ENCODE assay signal across 27 cellular contexts in the genomic region with DNA sequence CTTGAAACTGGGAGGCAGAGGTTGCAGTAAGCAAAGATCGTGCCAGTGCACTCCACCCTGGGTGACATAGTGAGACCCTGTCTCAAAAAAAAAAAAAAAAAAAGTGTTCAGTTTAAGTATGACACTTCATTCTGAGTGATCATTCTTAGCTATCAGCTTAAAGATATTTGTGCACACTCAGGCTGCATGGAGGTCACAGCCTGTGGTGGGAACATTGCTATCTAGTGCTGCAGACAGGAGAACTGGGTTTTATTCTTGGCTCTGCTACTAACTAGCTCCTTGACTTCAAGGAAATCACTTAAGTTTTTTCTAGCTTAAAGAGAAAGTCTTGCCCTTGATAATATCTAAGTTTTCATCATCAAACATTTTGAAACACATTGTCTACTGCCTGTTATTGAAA.
"Had no signal": no experiment of that assay in that cellular context is flagged by ENCODE, and none has a peak within 500 bp of the region (broad histone marks: within the 10 kb centered on the region; RNA-seq: fewer than 3 reads in every experiment).

No MANE protein-coding gene starts in this region.

- H3K27ac ChIP-seq: stomach, suprapubic skin, testis, thoracic aorta, thyroid gland, tibial artery, tibial nerve, transverse colon, upper lobe of left lung, upper lobe of right lung, uterus, vagina had no signal

- H3K9me3 ChIP-seq: stomach, suprapubic skin, testis, thoracic aorta, thyroid gland, tibial artery, tibial nerve, transverse colon, upper lobe of left lung, upper lobe of right lung, uterus, vagina had no signal

- H3K36me3 Mint-ChIP-seq: stimulated activated effector memory CD8-positive, alpha-beta T cell treated with anti-CD3 and anti-CD28 coated beads, Interleukin-12 subunit alpha, Interleukin-12 subunit beta, amount 100 ng/mL, for 72 hours; stimulated activated memory B cell treated with anti-CD40 and anti-IgM and Interleukin-4, amounts not matched to agents 10 μg/mL and 1 μg/mL and 100 μg/mL, for 72 hours; stimulated activated naive B cell treated with anti-CD40 and anti-IgM and Interleukin-4, amounts not matched to agents 10 μg/mL and 1 μg/mL and 100 μg/mL, for 72 hours; type B pancreatic cell had no signal

- H3K27me3 ChIP-seq: stomach, suprapubic skin, testis, thyroid gland, tibial artery, tibial nerve, transverse colon, upper lobe of left lung, upper lobe of right lung, uterus, vagina had no signal

- H3K4me1 ChIP-seq: stomach, suprapubic skin, testis, thyroid gland, tibial artery, tibial nerve, transverse colon, upper lobe of left lung, upper lobe of right lung, uterus, vagina had no signal

- H3K27me3 Mint-ChIP-seq: stimulated activated memory B cell treated with anti-CD40 and anti-IgM and Interleukin-4, amounts not matched to agents 10 μg/mL and 1 μg/mL and 100 μg/mL, for 72 hours; stimulated activated naive B cell treated with anti-CD40 and anti-IgM and Interleukin-4, amounts not matched to agents 10 μg/mL and 1 μg/mL and 100 μg/mL, for 72 hours; stimulated activated naive CD8-positive, alpha-beta T cell treated with anti-CD3 and anti-CD28 coated beads, Interleukin-15, amount 100 ng/mL, for 72 hours; stimulated activated naive CD8-positive, alpha-beta T cell treated with anti-CD3 and anti-CD28 coated beads, Interleukin-15, Interleukin-2, amounts not matched to agents 100 ng/mL and 50 ng/mL, for 24 hours; type B pancreatic cell had no signal

- H3K4me1 Mint-ChIP-seq: stimulated activated effector memory CD8-positive, alpha-beta T cell treated with anti-CD3 and anti-CD28 coated beads, Interleukin-12 subunit alpha, Interleukin-12 subunit beta, amount 100 ng/mL, for 72 hours; stimulated activated memory B cell treated with anti-CD40 and anti-IgM and Interleukin-4, amounts not matched to agents 10 μg/mL and 1 μg/mL and 100 μg/mL, for 72 hours; stimulated activated naive B cell treated with anti-CD40 and anti-IgM and Interleukin-4, amounts not matched to agents 10 μg/mL and 1 μg/mL and 100 μg/mL, for 72 hours; stimulated activated naive CD8-positive, alpha-beta T cell treated with anti-CD3 and anti-CD28 coated beads, Interleukin-15, amount 100 ng/mL, for 72 hours had no signal

- H3K4me3 Mint-ChIP-seq: stimulated activated effector memory CD8-positive, alpha-beta T cell treated with anti-CD3 and anti-CD28 coated beads, Interleukin-12 subunit alpha, Interleukin-12 subunit beta, amount 100 ng/mL, for 72 hours; stimulated activated memory B cell treated with anti-CD40 and anti-IgM and Interleukin-4, amounts not matched to agents 10 μg/mL and 1 μg/mL and 100 μg/mL, for 72 hours; stimulated activated naive B cell treated with anti-CD40 and anti-IgM and Interleukin-4, amounts not matched to agents 10 μg/mL and 1 μg/mL and 100 μg/mL, for 72 hours; stimulated activated naive CD8-positive, alpha-beta T cell treated with anti-CD3 and anti-CD28 coated beads, Interleukin-15, amount 100 ng/mL, for 72 hours; stimulated activated naive CD8-positive, alpha-beta T cell treated with anti-CD3 and anti-CD28 coated beads, Interleukin-15, Interleukin-2, amounts not matched to agents 100 ng/mL and 50 ng/mL, for 24 hours; type B pancreatic cell had no signal

- H3K36me3 ChIP-seq: stomach, suprapubic skin, thoracic aorta, thyroid gland, tibial artery, tibial nerve, transverse colon, upper lobe of left lung, upper lobe of right lung, uterus, vagina had no signal

- H3K4me3 ChIP-seq: stomach, suprapubic skin, testis, thoracic aorta, thyroid gland, tibial artery, tibial nerve, transverse colon, upper lobe of left lung, upper lobe of right lung, uterus, vagina had no signal

- H3K27ac Mint-ChIP-seq: stimulated activated effector memory CD8-positive, alpha-beta T cell treated with anti-CD3 and anti-CD28 coated beads, Interleukin-12 subunit alpha, Interleukin-12 subunit beta, amount 100 ng/mL, for 72 hours; stimulated activated memory B cell treated with anti-CD40 and anti-IgM and Interleukin-4, amounts not matched to agents 10 μg/mL and 1 μg/mL and 100 μg/mL, for 72 hours; stimulated activated naive B cell treated with anti-CD40 and anti-IgM and Interleukin-4, amounts not matched to agents 10 μg/mL and 1 μg/mL and 100 μg/mL, for 72 hours; stimulated activated naive CD8-positive, alpha-beta T cell treated with anti-CD3 and anti-CD28 coated beads, Interleukin-15, amount 100 ng/mL, for 72 hours; stimulated activated naive CD8-positive, alpha-beta T cell treated with anti-CD3 and anti-CD28 coated beads, Interleukin-15, Interleukin-2, amounts not matched to agents 100 ng/mL and 50 ng/mL, for 24 hours; type B pancreatic cell had no signal

- H3K9me3 Mint-ChIP-seq: stimulated activated naive B cell treated with anti-CD40 and anti-IgM and Interleukin-4, amounts not matched to agents 10 μg/mL and 1 μg/mL and 100 μg/mL, for 72 hours; stimulated activated naive CD8-positive, alpha-beta T cell treated with anti-CD3 and anti-CD28 coated beads, Interleukin-15, Interleukin-2, amounts not matched to agents 100 ng/mL and 50 ng/mL, for 24 hours; type B pancreatic cell had no signal

- DNase-seq: stimulated activated CD4-positive, alpha-beta T cell treated with anti-CD3 and anti-CD28 coated beads, Interleukin-2, amount 100 ng/mL, for 48 hours; stimulated activated CD4-positive, alpha-beta T cell treated with anti-CD3 and anti-CD28 coated beads, Interleukin-4, amount 100 ng/mL, for 1 hour; stimulated activated CD4-positive, alpha-beta T cell treated with anti-CD3 and anti-CD28 coated beads, Interleukin-4, amount 100 ng/mL, for 24 hours; stimulated activated CD4-positive, alpha-beta T cell treated with anti-CD3 and anti-CD28 coated beads, Interleukin-4, amount 100 ng/mL, for 4 hours; stimulated activated CD8-positive, alpha-beta memory T cell treated with anti-CD3 and anti-CD28 coated beads, Interleukin-4, amount 100 ng/mL, for 48 hours; stimulated activated naive B cell treated with anti-CD40 and anti-IgM and Interleukin-4, amounts not matched to agents 10 μg/mL and 1 μg/mL and 100 μg/mL, for 72 hours; stimulated activated naive CD4-positive, alpha-beta T cell; stimulated activated naive CD4-positive, alpha-beta T cell treated with Interleukin-2 at 50 U/mL for 16 hours; stimulated activated naive CD8-positive, alpha-beta T cell treated with anti-CD3 and anti-CD28 coated beads, Interleukin-15, amount 100 ng/mL, for 72 hours; stimulated activated naive CD8-positive, alpha-beta T cell treated with anti-CD3 and anti-CD28 coated beads, Interleukin-15, Interleukin-2, amounts not matched to agents 100 U/mL and 50 U/mL, for 24 hours; stomach; substantia nigra; testis; thyroid gland; tibial artery; transverse colon; upper lobe of left lung; upper lobe of right lung; uterus had no signal
